14 cellular contexts compared by ENCODE assay signal in the genomic region with DNA sequence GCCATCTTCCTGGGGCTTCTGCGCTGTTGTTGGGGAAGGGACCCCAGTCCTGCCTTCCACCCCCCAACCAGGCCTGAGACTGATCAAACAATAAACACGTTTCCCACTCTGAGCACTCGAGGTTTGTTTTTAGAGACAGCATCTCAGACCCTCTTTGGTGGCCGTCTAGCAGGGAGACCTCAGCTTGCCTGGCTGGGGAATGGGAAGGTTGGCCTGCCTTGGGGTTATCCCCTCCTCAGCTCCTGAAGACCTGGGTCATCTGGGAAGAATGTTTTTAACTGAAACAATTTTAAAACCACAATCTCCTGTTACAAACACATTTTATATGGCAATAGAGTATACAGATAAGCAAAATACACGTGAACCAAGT. TPM values are rescaled to one million over a fixed set of nuclear protein-coding genes. Genes with fewer than 3 reads are reported as not detected.
DNase-seq lines count a peak whose midpoint lies in the region; ATAC-seq and TF ChIP-seq lines count a peak whose summit lies in the region.
"Had no signal": no experiment of that assay in that cellular context is flagged by ENCODE, and none has a peak within 500 bp of the region (broad histone marks: within the 10 kb centered on the region; RNA-seq: fewer than 3 reads in every experiment).

No MANE protein-coding gene starts in this region.

- no peak overlapping the region for H2AFZ ChIP-seq in neural progenitor cell (replicated peaks)

- H3K36me3 ChIP-seq in neural progenitor cell: no peaks in the 10 kb centered on the region

- no peaks in the 10 kb centered on the region for H4K20me1 ChIP-seq in neural progenitor cell (ENCODE audit: low read depth)

- H3K9ac ChIP-seq in neural progenitor cell: no peak overlapping the region

- no peak for DNase-seq in activated CD4-positive, alpha-beta T cell treated with anti-CD3 and anti-CD28 coated beads, Interleukin-2, amount 10 ng/mL, durations not matched to agents 7 days and 5 days
- no peak for DNase-seq in activated CD4-positive, alpha-beta T cell treated with anti-CD3 and anti-CD28 coated beads, Interleukin-2, amount 50 U/mL, for 48 hours
- no peak for DNase-seq in HFFc6
- no peak for DNase-seq in activated naive CD8-positive, alpha-beta T cell treated with anti-CD3 and anti-CD28 coated beads for 36 hours
- no peak for DNase-seq in neural progenitor cell (ENCODE audit: low spot score)
- DNase-seq in substantia nigra (lab: John Stamatoyannopoulos, UW): no peak
- no peak for DNase-seq in cerebellar cortex (ENCODE audit: low spot score)
- DNase-seq: activated CD4-positive, alpha-beta T cell treated with anti-CD3 and anti-CD28 coated beads, Interleukin-2, amount 50 U/mL, for 1 hour; amniotic stem cell; foreskin keratinocyte; NCI-H146; NCI-H69 had no signal

- H3K9me3 Mint-ChIP-seq in activated CD4-positive, alpha-beta T cell treated with anti-CD3 and anti-CD28 coated beads, Interleukin-2, amount 10 ng/mL, durations not matched to agents 7 days and 5 days: no peaks in the 10 kb centered on the region
- H3K9me3 Mint-ChIP-seq in HFFc6: no peaks in the 10 kb centered on the region
- no peaks in the 10 kb centered on the region for H3K9me3 Mint-ChIP-seq in activated naive CD8-positive, alpha-beta T cell treated with anti-CD3 and anti-CD28 coated beads for 36 hours
- H3K9me3 Mint-ChIP-seq in neural progenitor cell: no peaks in the 10 kb centered on the region

- peaks cover 73% of the 10 kb centered on the region for H3K79me2 ChIP-seq in neural progenitor cell (ENCODE audit: low read depth)

- no peak for ATAC-seq in GM21381 (IDR thresholded peaks at IDR 0.05; ENCODE audit: unreplicated experiment)
- ATAC-seq: foreskin keratinocyte had no signal

- peak overlapping the region; percentile 57 for H3K27ac Mint-ChIP-seq in activated CD4-positive, alpha-beta T cell treated with anti-CD3 and anti-CD28 coated beads, Interleukin-2, amount 10 ng/mL, durations not matched to agents 7 days and 5 days
- H3K27ac Mint-ChIP-seq in HFFc6: peak overlapping the region; percentile 52
- H3K27ac Mint-ChIP-seq in activated naive CD8-positive, alpha-beta T cell treated with anti-CD3 and anti-CD28 coated beads for 36 hours: peak overlapping the region; percentile 56
- H3K27ac Mint-ChIP-seq in neural progenitor cell: no peak overlapping the region

- H3K27me3 Mint-ChIP-seq in activated CD4-positive, alpha-beta T cell treated with anti-CD3 and anti-CD28 coated beads, Interleukin-2, amount 10 ng/mL, durations not matched to agents 7 days and 5 days: no peaks in the 10 kb centered on the region
- peaks cover 6% of the 10 kb centered on the region for H3K27me3 Mint-ChIP-seq in HFFc6 (ENCODE audit: insufficient read depth)
- H3K27me3 Mint-ChIP-seq in activated naive CD8-positive, alpha-beta T cell treated with anti-CD3 and anti-CD28 coated beads for 36 hours: peaks cover 6% of the 10 kb centered on the region
- peaks cover 21% of the 10 kb centered on the region for H3K27me3 Mint-ChIP-seq in neural progenitor cell (ENCODE audit: insufficient read depth, low read depth)

- H3K4me2 ChIP-seq in neural progenitor cell: no peak overlapping the region

- peaks cover 27% of the 10 kb centered on the region for H3K36me3 Mint-ChIP-seq in activated CD4-positive, alpha-beta T cell treated with anti-CD3 and anti-CD28 coated beads, Interleukin-2, amount 10 ng/mL, durations not matched to agents 7 days and 5 days (ENCODE audit: low read depth)
- H3K36me3 Mint-ChIP-seq in HFFc6 (ENCODE audit: low read depth) (peaks cover 14% of the 10 kb centered on the region), neural progenitor cell (peaks cover 14% of the 10 kb centered on the region)
- peaks cover 44% of the 10 kb centered on the region for H3K36me3 Mint-ChIP-seq in activated naive CD8-positive, alpha-beta T cell treated with anti-CD3 and anti-CD28 coated beads for 36 hours

- H3F3A ChIP-seq in neural progenitor cell (ENCODE audit: low read depth): peaks cover 41% of the 10 kb centered on the region

- TF ChIP-seq CTCF in HFFc6 (IDR thresholded peaks at IDR 0.05) (no peak), neural progenitor cell (IDR thresholded peaks at IDR 0.05) (no peak)

- no peaks in the 10 kb centered on the region for H3K9me3 ChIP-seq in neural progenitor cell (ENCODE audit: low read depth)

- H3K27ac ChIP-seq in neural progenitor cell (no peak overlapping the region), substantia nigra (ENCODE audit: low read depth, low read length, poor library complexity, severe bottlenecking) (no peak overlapping the region)
- H3K27ac ChIP-seq: foreskin keratinocyte had no signal

- H3K4me3 ChIP-seq in neural progenitor cell: no peak overlapping the region
- H3K4me3 ChIP-seq: smooth muscle cell had no signal

- H3K4me1 Mint-ChIP-seq in activated CD4-positive, alpha-beta T cell treated with anti-CD3 and anti-CD28 coated beads, Interleukin-2, amount 10 ng/mL, durations not matched to agents 7 days and 5 days: peaks cover 53% of the 10 kb centered on the region
- H3K4me1 Mint-ChIP-seq in HFFc6 (ENCODE audit: low read depth) (peaks cover 35% of the 10 kb centered on the region), neural progenitor cell (peaks cover 44% of the 10 kb centered on the region)
- H3K4me1 Mint-ChIP-seq in activated naive CD8-positive, alpha-beta T cell treated with anti-CD3 and anti-CD28 coated beads for 36 hours: peaks cover 49% of the 10 kb centered on the region

- POLR2A ChIA-PET in activated CD4-positive, alpha-beta T cell treated with anti-CD3 and anti-CD28 coated beads, Interleukin-2, amount 10 ng/mL, durations not matched to agents 7 days and 5 days (lab: Charles Lee): no interaction called here

- H3K27me3 ChIP-seq in neural progenitor cell: no peaks in the 10 kb centered on the region
- H3K27me3 ChIP-seq: foreskin keratinocyte had no signal

- H3K4me3 Mint-ChIP-seq in activated CD4-positive, alpha-beta T cell treated with anti-CD3 and anti-CD28 coated beads, Interleukin-2, amount 10 ng/mL, durations not matched to agents 7 days and 5 days: peak overlapping the region; percentile 47
- H3K4me3 Mint-ChIP-seq in HFFc6 (peak overlapping the region; percentile 42), neural progenitor cell (peak overlapping the region; percentile 73)
- H3K4me3 Mint-ChIP-seq in activated naive CD8-positive, alpha-beta T cell treated with anti-CD3 and anti-CD28 coated beads for 36 hours: peak overlapping the region; percentile 89

- CTCF ChIA-PET in activated CD4-positive, alpha-beta T cell treated with anti-CD3 and anti-CD28 coated beads, Interleukin-2, amount 10 ng/mL, durations not matched to agents 7 days and 5 days (lab: Charles Lee): interaction anchor here (2.2 kb wide), 1 partner anchor 9 kb away, joined by 11 read pairs; a partner anchor contains a TSS

- H3K4me1 ChIP-seq in neural progenitor cell: peaks cover 32% of the 10 kb centered on the region
- H3K4me1 ChIP-seq: foreskin keratinocyte had no signal

RNA-seq across cellular contexts. Expression of a gene that starts 2.0 kb away (rescaled TPM):
- 10 to 100 TPM; 24.1 to 25.5 TPM for total RNA-seq in activated CD4-positive, alpha-beta T cell treated with anti-CD3 and anti-CD28 coated beads, Interleukin-2, amount 10 ng/mL, durations not matched to agents 7 days and 5 days
- 10 to 100 TPM; 20.1 to 25.8 (median 21.9) TPM for total RNA-seq in HFFc6 (2021; fragmentation: NEBNext Ultra II Directional; extraction: Animal tissue kit (Norgen Biotek cat#: 25700))
- total RNA-seq in activated naive CD8-positive, alpha-beta T cell treated with anti-CD3 and anti-CD28 coated beads for 36 hours: 10 to 100 TPM; 39.9 to 42.3 TPM
- total RNA-seq in neural progenitor cell (ENCODE audit: low replicate concordance): 12.2 and 32.4 TPM in 2 replicates

RNA-seq across cellular contexts. Expression of a gene that starts 2.5 kb away (rescaled TPM):
- 1 to 10 TPM; 8.3 to 8.8 TPM for total RNA-seq in activated CD4-positive, alpha-beta T cell treated with anti-CD3 and anti-CD28 coated beads, Interleukin-2, amount 10 ng/mL, durations not matched to agents 7 days and 5 days
- 10 to 100 TPM; 12.9 to 17.4 (median 14.0) TPM for total RNA-seq in HFFc6 (2021; fragmentation: NEBNext Ultra II Directional; extraction: Animal tissue kit (Norgen Biotek cat#: 25700))
- 10 to 100 TPM; 10.9 to 12.0 TPM for total RNA-seq in activated naive CD8-positive, alpha-beta T cell treated with anti-CD3 and anti-CD28 coated beads for 36 hours
- total RNA-seq in neural progenitor cell (ENCODE audit: low replicate concordance): 7.6 and 24.9 TPM in 2 replicates

RNA-seq across cellular contexts. Expression of a gene that starts 4.7 kb away (rescaled TPM):
- total RNA-seq in activated CD4-positive, alpha-beta T cell treated with anti-CD3 and anti-CD28 coated beads, Interleukin-2, amount 10 ng/mL, durations not matched to agents 7 days and 5 days: 10 to 100 TPM; 44.6 to 45.9 TPM
- total RNA-seq in HFFc6 (2021; fragmentation: NEBNext Ultra II Directional; extraction: Animal tissue kit (Norgen Biotek cat#: 25700)): 10 to 100 TPM; 51.0 to 60.5 (median 57.7) TPM
- total RNA-seq in activated naive CD8-positive, alpha-beta T cell treated with anti-CD3 and anti-CD28 coated beads for 36 hours: 10 to 100 TPM; 29.6 to 30.6 TPM
- 2.8 and 13.4 TPM in 2 replicates for total RNA-seq in neural progenitor cell (ENCODE audit: low replicate concordance)

RNA-seq across cellular contexts. Expression of a gene that starts 9.3 kb away (rescaled TPM):
- 100 to 1,000 TPM; 239 to 281 TPM for total RNA-seq in activated CD4-positive, alpha-beta T cell treated with anti-CD3 and anti-CD28 coated beads, Interleukin-2, amount 10 ng/mL, durations not matched to agents 7 days and 5 days
- total RNA-seq in HFFc6 (2021; fragmentation: NEBNext Ultra II Directional; extraction: Animal tissue kit (Norgen Biotek cat#: 25700)): 100 to 1,000 TPM; 212 to 241 (median 226) TPM
- total RNA-seq in activated naive CD8-positive, alpha-beta T cell treated with anti-CD3 and anti-CD28 coated beads for 36 hours: 100 to 1,000 TPM; 341 to 345 TPM
- total RNA-seq in neural progenitor cell (ENCODE audit: low replicate concordance): 124 and 238 TPM in 2 replicates

RNA-seq across cellular contexts. Expression of a gene that starts 21.1 kb away (rescaled TPM):
- 1 to 10 TPM; 4.3 to 5.8 TPM for total RNA-seq in activated CD4-positive, alpha-beta T cell treated with anti-CD3 and anti-CD28 coated beads, Interleukin-2, amount 10 ng/mL, durations not matched to agents 7 days and 5 days
- total RNA-seq in HFFc6 (2021; fragmentation: NEBNext Ultra II Directional; extraction: Animal tissue kit (Norgen Biotek cat#: 25700)): 1 to 10 TPM; 4.6 to 5.3 (median 4.8) TPM
- total RNA-seq in activated naive CD8-positive, alpha-beta T cell treated with anti-CD3 and anti-CD28 coated beads for 36 hours: 1 to 10 TPM; 3.7 to 3.9 TPM
- total RNA-seq in neural progenitor cell (ENCODE audit: low replicate concordance): 3.9 and 12.5 TPM in 2 replicates
